ENCODE assay signal across 10 cellular contexts in the genomic region with DNA sequence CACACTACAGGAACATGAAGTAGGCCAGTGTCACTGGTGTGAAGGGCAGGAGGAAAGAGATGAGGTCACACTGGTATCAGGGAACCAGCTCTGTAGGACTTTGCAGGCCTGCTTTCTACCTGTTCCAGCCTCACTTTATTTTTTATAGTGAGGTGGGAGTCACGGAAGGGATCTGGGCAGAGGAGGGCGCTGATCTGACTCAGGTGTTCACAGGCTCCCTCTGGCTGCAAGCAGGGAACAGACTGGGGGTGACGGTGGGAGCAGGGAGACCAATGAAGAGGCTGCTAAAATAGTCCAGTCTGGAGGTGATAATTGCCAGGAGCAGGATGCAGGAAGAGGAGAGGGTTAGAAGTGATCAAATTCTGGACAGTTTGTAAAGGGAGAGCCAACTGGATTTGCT. TPM values are rescaled to one million over a fixed set of nuclear protein-coding genes. Genes with fewer than 3 reads are reported as not detected.
DNase-seq lines count a peak whose midpoint lies in the region; ATAC-seq lines count a peak whose summit lies in the region.
"Had no signal": no experiment of that assay in that cellular context is flagged by ENCODE, and none has a peak within 500 bp of the region (broad histone marks: within the 10 kb centered on the region; RNA-seq: fewer than 3 reads in every experiment).

No MANE protein-coding gene starts in this region.

- no peak overlapping the region for H3K27ac ChIP-seq in CD4-positive, CD25-positive, alpha-beta regulatory T cell (ENCODE audit: insufficient read depth, low read length, poor library complexity, severe bottlenecking)
- H3K27ac ChIP-seq: adrenal gland, ovary had no signal

- H3K4me3 ChIP-seq in CD4-positive, CD25-positive, alpha-beta regulatory T cell (ENCODE audit: low read depth, low read length): no peak overlapping the region
- H3K4me3 ChIP-seq: adrenal gland, ovary had no signal

- no peaks in the 10 kb centered on the region for H3K9me3 ChIP-seq in CD4-positive, CD25-positive, alpha-beta regulatory T cell (ENCODE audit: control insufficient read depth in 2 of 2, low read length in 2 of 2)
- H3K9me3 ChIP-seq: adrenal gland, ovary had no signal

- intact Hi-C loops in left colon (cut with DNase I, micrococcal nuclease): no loop called here

- DNase-seq in CD4-positive, CD25-positive, alpha-beta regulatory T cell: no peak
- peak; percentile 72 for DNase-seq in ELF-1 (ENCODE audit: low read depth, low spot score)
- peak; percentile 22 for DNase-seq in SK-MEL-5 (ENCODE audit: low read depth, low spot score)
- DNase-seq in iPS DF 19.7 (ENCODE audit: low read depth, low spot score): peak; percentile 48
- DNase-seq in left colon: no peak
- no peak for DNase-seq in stimulated activated CD4-positive, alpha-beta T cell treated with anti-CD3 and anti-CD28 coated beads, Interleukin-12 subunit alpha, Interleukin-12 subunit beta, amount 100 ng/mL, for 4 hours
- DNase-seq: ovary had no signal

- no peak for ATAC-seq in CD4-positive, CD25-positive, alpha-beta regulatory T cell (ENCODE audit: low read depth in 2 of 2)
- ATAC-seq in left colon (no peak), GM21390 (IDR thresholded peaks at IDR 0.05; ENCODE audit: unreplicated experiment) (no peak), GM21737 (IDR thresholded peaks at IDR 0.05; ENCODE audit: unreplicated experiment) (no peak)

- H3K9me3 Mint-ChIP-seq in CD4-positive, CD25-positive, alpha-beta regulatory T cell: no peaks in the 10 kb centered on the region

- no peaks in the 10 kb centered on the region for H3K27me3 ChIP-seq in CD4-positive, CD25-positive, alpha-beta regulatory T cell (ENCODE audit: control insufficient read depth, insufficient read depth, low read length)
- H3K27me3 ChIP-seq: adrenal gland, ovary had no signal

- in situ Hi-C loops in SK-MEL-5 (cut with HindIII; ENCODE audit: low pct_unique_long_range_greater_than_20kb, low sequenced_read_pairs): no loop called here

- H3K4me1 Mint-ChIP-seq in CD4-positive, CD25-positive, alpha-beta regulatory T cell: peaks cover 4 to 37% (median 26%) of the 10 kb centered on the region in 4 donors

- H3K27ac Mint-ChIP-seq in CD4-positive, CD25-positive, alpha-beta regulatory T cell: peak overlapping the region in 2 of 3 donors; percentile 70 to 78

- H3K36me3 Mint-ChIP-seq in CD4-positive, CD25-positive, alpha-beta regulatory T cell: peaks cover 8% of the 10 kb centered on the region

- peak overlapping the region in 3 of 4 donors; percentile 54 to 91 (median 74) for H3K4me3 Mint-ChIP-seq in CD4-positive, CD25-positive, alpha-beta regulatory T cell

- H3K36me3 ChIP-seq in CD4-positive, CD25-positive, alpha-beta regulatory T cell (ENCODE audit: control insufficient read depth, insufficient read depth, low read length): no peaks in the 10 kb centered on the region
- H3K36me3 ChIP-seq: adrenal gland, ovary had no signal

- peaks cover 4% of the 10 kb centered on the region for H3K27me3 Mint-ChIP-seq in CD4-positive, CD25-positive, alpha-beta regulatory T cell

- peaks cover 16% of the 10 kb centered on the region for H3K4me1 ChIP-seq in CD4-positive, CD25-positive, alpha-beta regulatory T cell (ENCODE audit: control insufficient read depth, insufficient read depth, low read length, poor library complexity, severe bottlenecking)

RNA-seq across cellular contexts. Expression of gene THAP8, which starts 2.8 kb away (rescaled TPM):
- total RNA-seq in CD4-positive, CD25-positive, alpha-beta regulatory T cell: 2.9 TPM
- polyA plus RNA-seq in CD4-positive, CD25-positive, alpha-beta regulatory T cell: 1 to 10 TPM; 3.5 to 8.2 (median 6.7) TPM
- 1.5 and 1.6 TPM in 2 replicates for total RNA-seq in SK-MEL-5 (2014; rRNA removed; shearing (Covaris generic))
- polyA plus RNA-seq in SK-MEL-5 (2015; cell fraction: cytosol; rRNA removed): 7.4 and 8.2 TPM in 2 replicates
- 1.3 and 7.7 TPM in 2 replicates for polyA plus RNA-seq in SK-MEL-5 (2015; cell fraction: nucleus; rRNA removed)
- 1 to 10 TPM; 3.6 to 4.5 TPM for total RNA-seq in left colon

RNA-seq across cellular contexts. Expression of gene WDR62, which starts 3.5 kb away (rescaled TPM):
- total RNA-seq in CD4-positive, CD25-positive, alpha-beta regulatory T cell: 6.8 TPM
- under 1 TPM in 3 of 4 donors, not detected in 1; 0.21 to 0.46 (median 0.44) TPM for polyA plus RNA-seq in CD4-positive, CD25-positive, alpha-beta regulatory T cell
- total RNA-seq in SK-MEL-5 (2014; rRNA removed; shearing (Covaris generic)): 2.7 and 4.1 TPM in 2 replicates
- 8.2 and 12.7 TPM in 2 replicates for polyA plus RNA-seq in SK-MEL-5 (2015; cell fraction: cytosol; rRNA removed)
- polyA plus RNA-seq in SK-MEL-5 (2015; cell fraction: nucleus; rRNA removed): 23.2 and 35.9 TPM in 2 replicates
- total RNA-seq in left colon: 1 to 10 TPM in 1 of 2 donors, under 1 TPM in 1; 0.84 to 4.5 TPM

RNA-seq across cellular contexts. Expression of gene CLIP3, which starts 18.6 kb away (rescaled TPM):
- total RNA-seq in CD4-positive, CD25-positive, alpha-beta regulatory T cell: 1.4 TPM
- polyA plus RNA-seq in CD4-positive, CD25-positive, alpha-beta regulatory T cell: 1 to 10 TPM in 1 of 4 donors, under 1 TPM in 3; 0.38 to 1.3 (median 0.61) TPM
- 0.34 and 0.43 TPM in 2 replicates for total RNA-seq in SK-MEL-5 (2014; rRNA removed; shearing (Covaris generic))
- polyA plus RNA-seq in SK-MEL-5 (2015; cell fraction: cytosol; rRNA removed): 1.5 and 2.8 TPM in 2 replicates
- polyA plus RNA-seq in SK-MEL-5 (2015; cell fraction: nucleus; rRNA removed): 0.33 and 0.62 TPM in 2 replicates
- total RNA-seq in left colon: 10 to 100 TPM in 1 of 2 donors, 1 to 10 TPM in 1; 3.1 to 10.6 TPM

RNA-seq across cellular contexts. Expression of gene ALKBH6, which starts 37.2 kb away (rescaled TPM):
- 35.8 TPM for total RNA-seq in CD4-positive, CD25-positive, alpha-beta regulatory T cell
- 10 to 100 TPM; 18.3 to 32.7 (median 24.8) TPM for polyA plus RNA-seq in CD4-positive, CD25-positive, alpha-beta regulatory T cell
- 11.9 and 14.9 TPM in 2 replicates for total RNA-seq in SK-MEL-5 (2014; rRNA removed; shearing (Covaris generic))
- polyA plus RNA-seq in SK-MEL-5 (2015; cell fraction: cytosol; rRNA removed): 22.7 and 23.5 TPM in 2 replicates
- polyA plus RNA-seq in SK-MEL-5 (2015; cell fraction: nucleus; rRNA removed): 123 and 164 TPM in 2 replicates
- 10 to 100 TPM; 15.3 to 22.1 TPM for total RNA-seq in left colon

RNA-seq across cellular contexts. Expression of gene SYNE4, which starts 42.6 kb away (rescaled TPM):
- 1.5 TPM for total RNA-seq in CD4-positive, CD25-positive, alpha-beta regulatory T cell
- polyA plus RNA-seq in CD4-positive, CD25-positive, alpha-beta regulatory T cell: under 1 TPM in 1 of 4 donors, not detected in 3; 0.40 TPM
- not detected in 2 replicates for total RNA-seq in SK-MEL-5 (2014; rRNA removed; shearing (Covaris generic))
- polyA plus RNA-seq in SK-MEL-5 (2015; cell fraction: cytosol; rRNA removed): 0.94 TPM in 1 of 2 replicates, not detected in the other
- polyA plus RNA-seq in SK-MEL-5 (2015; cell fraction: nucleus; rRNA removed): 1.5 and 10.3 TPM in 2 replicates
- total RNA-seq in left colon: 1 to 10 TPM; 6.5 to 9.0 TPM

Comparison
In these comparisons a context has a peak if more than half of its experiments do, and no peak if none do; other contexts are left out.
1. DNase-seq: peak in ELF-1 (single experiment), SK-MEL-5 (single experiment) and iPS DF 19.7 (single experiment); none in CD4-positive, CD25-positive, alpha-beta regulatory T cell (0 of 3), left colon (0 of 2) and stimulated activated CD4-positive, alpha-beta T cell treated with anti-CD3 and anti-CD28 coated beads, Interleukin-12 subunit alpha, Interleukin-12 subunit beta, amount 100 ng/mL, for 4 hours (single experiment).